Comparison of ENCODE assay signal across 1 cellular context in genomic region chr11:108616549-108616948, GRCh38.
A peak's percentile ranks its signal among the peaks of the same experiment; 100 is the strongest.
TF ChIP-seq lines count a peak whose summit lies in the region.

No MANE protein-coding gene starts in this region.

TF ChIP-seq in HEK293, 187 proteins besides CTCF, POLR2A, EP300 and RAD21 (continued from another document):
- TF ChIP-seq ZSCAN18 (tag by site-specific recombination; IDR thresholded peaks at IDR 0.05), result no peak
- TF ChIP-seq KLF8 (tag by site-specific recombination; IDR thresholded peaks at IDR 0.05), result peak; percentile 27; the same call in 1 of the 2 replicates
- no peak for TF ChIP-seq ZBTB6 (tag by site-specific recombination; IDR thresholded peaks at IDR 0.05)
